ENCODE assay signal across 17 cellular contexts in genomic region chr4:101707596-101707995, GRCh38.
DNase-seq lines count a peak whose midpoint lies in the region; FAIRE-seq lines count a peak whose summit lies in the region.
"Had no signal": no experiment of that assay in that cellular context is flagged by ENCODE, and none has a peak within 500 bp of the region (broad histone marks: within the 10 kb centered on the region; RNA-seq: fewer than 3 reads in every experiment).

No MANE protein-coding gene starts in this region.

- peak; percentile 8 for DNase-seq in DMS 273 (lab: John Stamatoyannopoulos, UW; ENCODE audit: unreplicated experiment)
- DNase-seq in DMS 273 treated with DMSO at 0.1 percent for 48 hours (lab: John Stamatoyannopoulos, UW), result no peak
- DNase-seq in NCI-H69 (lab: John Stamatoyannopoulos, UW), result peak; percentile 53
- peak; percentile 27 for DNase-seq in fibroblast of gingiva (ENCODE audit: low read depth)
- DNase-seq in AG08395 (ENCODE audit: low spot score), result no peak
- no peak for DNase-seq in urothelium cell line (ENCODE audit: low spot score)
- no peak for DNase-seq in NOMO-1 treated with dmso at 0.1 percent for 144 hours (lab: John Stamatoyannopoulos, UW; ENCODE audit: unreplicated experiment)
- DNase-seq: BE2C; CD8-positive, alpha-beta memory T cell; GOT3; NCI-H1048; NCI-H1417 treated with DMSO at 0.1 percent for 48 hours; NCI-H187; NCI-H2081 treated with DMSO at 0.1 percent for 48 hours; NCI-H446 treated with DMSO at 0.1 percent for 48 hours; NCI-H526 had no signal

- FAIRE-seq in urothelium cell line (lab: Jason Lieb, UNC), result no peak
- FAIRE-seq: GM18507 had no signal

Comparison
In these comparisons a context has a peak if more than half of its experiments do, and no peak if none do; other contexts are left out.
1. DNase-seq: peak in DMS 273 (single experiment), NCI-H69 (single experiment) and fibroblast of gingiva (single experiment); none in DMS 273 treated with DMSO at 0.1 percent for 48 hours (single experiment), AG08395 (single experiment), urothelium cell line (single experiment) and NOMO-1 treated with dmso at 0.1 percent for 144 hours (single experiment).